ENCODE assay signal across 1 cellular context in the genomic region with DNA sequence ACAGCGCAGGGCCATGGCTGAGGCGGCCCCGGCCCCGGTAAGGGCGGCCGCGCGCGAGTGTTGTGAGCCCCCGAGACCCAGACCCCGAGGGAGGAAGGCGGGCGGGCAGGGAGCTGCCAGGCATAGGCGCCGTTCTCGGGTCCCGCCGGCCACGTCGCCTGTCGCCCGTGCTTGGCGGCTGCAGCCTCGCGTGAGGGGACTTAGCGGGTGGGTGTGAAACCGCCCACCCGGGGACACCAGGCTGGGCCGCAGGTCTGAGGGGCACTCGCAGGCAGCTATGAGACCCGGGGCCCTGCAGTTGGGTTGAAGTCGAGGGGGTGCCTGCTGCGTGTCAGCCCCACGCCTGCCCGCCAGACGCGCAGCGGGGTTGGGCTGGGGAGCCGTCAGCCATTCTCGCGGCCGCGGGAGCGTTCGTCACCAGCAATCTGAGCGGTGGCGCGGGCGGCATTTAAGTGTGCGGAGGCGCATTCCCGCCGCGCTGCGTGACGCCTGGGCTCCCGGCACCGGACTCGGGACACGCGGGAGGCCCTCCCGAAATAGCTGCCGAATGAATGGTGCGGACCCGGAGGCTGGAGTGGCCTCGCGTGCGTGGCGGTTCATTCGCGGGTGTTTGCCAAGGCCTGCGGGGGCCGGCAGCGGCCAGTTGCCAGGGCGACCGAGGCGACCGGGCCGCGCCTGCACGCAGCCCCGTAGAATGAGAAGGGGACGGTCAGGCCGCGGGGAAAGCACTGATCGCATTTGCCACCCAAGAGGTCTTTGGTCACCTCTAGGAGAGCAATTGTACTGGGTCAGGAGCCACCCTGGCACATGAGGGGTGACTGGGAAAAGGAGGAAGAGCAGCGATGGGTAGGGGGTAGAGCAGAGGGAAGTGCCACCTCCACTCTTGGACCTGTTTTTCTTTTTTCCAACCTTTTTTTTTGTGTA.
A peak's percentile ranks its signal among the peaks of the same experiment; 100 is the strongest.
TF ChIP-seq lines count a peak whose summit lies in the region.

No MANE protein-coding gene starts in this region.

TF ChIP-seq in HepG2, 621 proteins besides CTCF, POLR2A, EP300 and RAD21 (continued from another document and continues in another):
- TF ChIP-seq, protein P1, sequence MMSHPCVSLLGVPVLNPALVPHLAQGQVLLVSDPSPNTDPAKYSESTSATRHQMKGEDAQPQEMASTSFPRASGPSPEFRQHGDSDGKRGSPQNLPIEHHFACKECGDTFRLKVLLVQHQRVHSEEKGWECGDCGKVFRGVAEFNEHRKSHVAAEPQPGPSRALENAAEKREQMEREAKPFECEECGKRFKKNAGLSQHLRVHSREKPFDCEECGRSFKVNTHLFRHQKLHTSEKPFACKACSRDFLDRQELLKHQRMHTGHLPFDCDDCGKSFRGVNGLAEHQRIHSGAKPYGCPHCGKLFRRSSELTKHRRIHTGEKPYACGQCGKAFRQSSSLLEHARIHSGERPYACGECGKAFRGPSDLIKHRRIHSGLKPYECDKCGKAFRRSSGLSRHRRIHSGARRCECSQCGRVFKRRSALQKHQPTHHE (CRISPR knock-in tag; IDR thresholded peaks at IDR 0.05; ENCODE audit: borderline replicate concordance): 0 out of 2 replicates have a peak, but pooled peaks have one; percentile 33
- TF ChIP-seq PHB2 (IDR thresholded peaks at IDR 0.05; ENCODE audit: partially characterized antibody) (no peak), RBAK (CRISPR knock-in tag; IDR thresholded peaks at IDR 0.05) (no peak), IKZF1 (IDR thresholded peaks at IDR 0.05) (no peak), ZNF12 (CRISPR knock-in tag; IDR thresholded peaks at IDR 0.05) (no peak), JUN (CRISPR knock-in tag; IDR thresholded peaks at IDR 0.05) (no peak), ZBTB21 (CRISPR knock-in tag; IDR thresholded peaks at IDR 0.05) (no peak), ZNF883 (CRISPR knock-in tag; IDR thresholded peaks at IDR 0.05; ENCODE audit: not compliant biosample characterization) (no peak), NFE2 (CRISPR knock-in tag; IDR thresholded peaks at IDR 0.05) (no peak), GATAD1 (CRISPR knock-in tag; IDR thresholded peaks at IDR 0.05) (no peak), ZNF264 (CRISPR knock-in tag; IDR thresholded peaks at IDR 0.05) (no peak), HMGA1 (CRISPR knock-in tag; conservative IDR thresholded peaks at IDR 0.05) (no peak), ZNF3 (CRISPR knock-in tag; IDR thresholded peaks at IDR 0.05) (no peak)
- TF ChIP-seq, protein P2, sequence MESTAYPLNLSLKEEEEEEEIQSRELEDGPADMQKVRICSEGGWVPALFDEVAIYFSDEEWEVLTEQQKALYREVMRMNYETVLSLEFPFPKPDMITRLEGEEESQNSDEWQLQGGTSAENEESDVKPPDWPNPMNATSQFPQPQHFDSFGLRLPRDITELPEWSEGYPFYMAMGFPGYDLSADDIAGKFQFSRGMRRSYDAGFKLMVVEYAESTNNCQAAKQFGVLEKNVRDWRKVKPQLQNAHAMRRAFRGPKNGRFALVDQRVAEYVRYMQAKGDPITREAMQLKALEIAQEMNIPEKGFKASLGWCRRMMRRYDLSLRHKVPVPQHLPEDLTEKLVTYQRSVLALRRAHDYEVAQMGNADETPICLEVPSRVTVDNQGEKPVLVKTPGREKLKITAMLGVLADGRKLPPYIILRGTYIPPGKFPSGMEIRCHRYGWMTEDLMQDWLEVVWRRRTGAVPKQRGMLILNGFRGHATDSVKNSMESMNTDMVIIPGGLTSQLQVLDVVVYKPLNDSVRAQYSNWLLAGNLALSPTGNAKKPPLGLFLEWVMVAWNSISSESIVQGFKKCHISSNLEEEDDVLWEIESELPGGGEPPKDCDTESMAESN (CRISPR knock-in tag; conservative IDR thresholded peaks at IDR 0.05): peak; percentile 31; the same call in 1 of the 2 replicates
- TF ChIP-seq, protein P3, sequence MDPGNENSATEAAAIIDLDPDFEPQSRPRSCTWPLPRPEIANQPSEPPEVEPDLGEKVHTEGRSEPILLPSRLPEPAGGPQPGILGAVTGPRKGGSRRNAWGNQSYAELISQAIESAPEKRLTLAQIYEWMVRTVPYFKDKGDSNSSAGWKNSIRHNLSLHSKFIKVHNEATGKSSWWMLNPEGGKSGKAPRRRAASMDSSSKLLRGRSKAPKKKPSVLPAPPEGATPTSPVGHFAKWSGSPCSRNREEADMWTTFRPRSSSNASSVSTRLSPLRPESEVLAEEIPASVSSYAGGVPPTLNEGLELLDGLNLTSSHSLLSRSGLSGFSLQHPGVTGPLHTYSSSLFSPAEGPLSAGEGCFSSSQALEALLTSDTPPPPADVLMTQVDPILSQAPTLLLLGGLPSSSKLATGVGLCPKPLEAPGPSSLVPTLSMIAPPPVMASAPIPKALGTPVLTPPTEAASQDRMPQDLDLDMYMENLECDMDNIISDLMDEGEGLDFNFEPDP (CRISPR knock-in tag; conservative IDR thresholded peaks at IDR 0.05): no peak
- TF ChIP-seq, protein P4, sequence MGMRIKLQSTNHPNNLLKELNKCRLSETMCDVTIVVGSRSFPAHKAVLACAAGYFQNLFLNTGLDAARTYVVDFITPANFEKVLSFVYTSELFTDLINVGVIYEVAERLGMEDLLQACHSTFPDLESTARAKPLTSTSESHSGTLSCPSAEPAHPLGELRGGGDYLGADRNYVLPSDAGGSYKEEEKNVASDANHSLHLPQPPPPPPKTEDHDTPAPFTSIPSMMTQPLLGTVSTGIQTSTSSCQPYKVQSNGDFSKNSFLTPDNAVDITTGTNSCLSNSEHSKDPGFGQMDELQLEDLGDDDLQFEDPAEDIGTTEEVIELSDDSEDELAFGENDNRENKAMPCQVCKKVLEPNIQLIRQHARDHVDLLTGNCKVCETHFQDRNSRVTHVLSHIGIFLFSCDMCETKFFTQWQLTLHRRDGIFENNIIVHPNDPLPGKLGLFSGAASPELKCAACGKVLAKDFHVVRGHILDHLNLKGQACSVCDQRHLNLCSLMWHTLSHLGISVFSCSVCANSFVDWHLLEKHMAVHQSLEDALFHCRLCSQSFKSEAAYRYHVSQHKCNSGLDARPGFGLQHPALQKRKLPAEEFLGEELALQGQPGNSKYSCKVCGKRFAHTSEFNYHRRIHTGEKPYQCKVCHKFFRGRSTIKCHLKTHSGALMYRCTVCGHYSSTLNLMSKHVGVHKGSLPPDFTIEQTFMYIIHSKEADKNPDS (CRISPR knock-in tag; IDR thresholded peaks at IDR 0.05): no peak; the same call in 1 of the 2 replicates
- TF ChIP-seq, protein P5, sequence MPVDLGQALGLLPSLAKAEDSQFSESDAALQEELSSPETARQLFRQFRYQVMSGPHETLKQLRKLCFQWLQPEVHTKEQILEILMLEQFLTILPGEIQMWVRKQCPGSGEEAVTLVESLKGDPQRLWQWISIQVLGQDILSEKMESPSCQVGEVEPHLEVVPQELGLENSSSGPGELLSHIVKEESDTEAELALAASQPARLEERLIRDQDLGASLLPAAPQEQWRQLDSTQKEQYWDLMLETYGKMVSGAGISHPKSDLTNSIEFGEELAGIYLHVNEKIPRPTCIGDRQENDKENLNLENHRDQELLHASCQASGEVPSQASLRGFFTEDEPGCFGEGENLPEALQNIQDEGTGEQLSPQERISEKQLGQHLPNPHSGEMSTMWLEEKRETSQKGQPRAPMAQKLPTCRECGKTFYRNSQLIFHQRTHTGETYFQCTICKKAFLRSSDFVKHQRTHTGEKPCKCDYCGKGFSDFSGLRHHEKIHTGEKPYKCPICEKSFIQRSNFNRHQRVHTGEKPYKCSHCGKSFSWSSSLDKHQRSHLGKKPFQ (CRISPR knock-in tag; IDR thresholded peaks at IDR 0.05; ENCODE audit: insufficient replicate concordance): no peak
- TF ChIP-seq, protein P6, sequence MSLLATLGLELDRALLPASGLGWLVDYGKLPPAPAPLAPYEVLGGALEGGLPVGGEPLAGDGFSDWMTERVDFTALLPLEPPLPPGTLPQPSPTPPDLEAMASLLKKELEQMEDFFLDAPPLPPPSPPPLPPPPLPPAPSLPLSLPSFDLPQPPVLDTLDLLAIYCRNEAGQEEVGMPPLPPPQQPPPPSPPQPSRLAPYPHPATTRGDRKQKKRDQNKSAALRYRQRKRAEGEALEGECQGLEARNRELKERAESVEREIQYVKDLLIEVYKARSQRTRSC (CRISPR knock-in tag; IDR thresholded peaks at IDR 0.05; ENCODE audit: low read depth): 0 out of 2 replicates have a peak, but pooled peaks have one; percentile 69
- TF ChIP-seq, protein P7, sequence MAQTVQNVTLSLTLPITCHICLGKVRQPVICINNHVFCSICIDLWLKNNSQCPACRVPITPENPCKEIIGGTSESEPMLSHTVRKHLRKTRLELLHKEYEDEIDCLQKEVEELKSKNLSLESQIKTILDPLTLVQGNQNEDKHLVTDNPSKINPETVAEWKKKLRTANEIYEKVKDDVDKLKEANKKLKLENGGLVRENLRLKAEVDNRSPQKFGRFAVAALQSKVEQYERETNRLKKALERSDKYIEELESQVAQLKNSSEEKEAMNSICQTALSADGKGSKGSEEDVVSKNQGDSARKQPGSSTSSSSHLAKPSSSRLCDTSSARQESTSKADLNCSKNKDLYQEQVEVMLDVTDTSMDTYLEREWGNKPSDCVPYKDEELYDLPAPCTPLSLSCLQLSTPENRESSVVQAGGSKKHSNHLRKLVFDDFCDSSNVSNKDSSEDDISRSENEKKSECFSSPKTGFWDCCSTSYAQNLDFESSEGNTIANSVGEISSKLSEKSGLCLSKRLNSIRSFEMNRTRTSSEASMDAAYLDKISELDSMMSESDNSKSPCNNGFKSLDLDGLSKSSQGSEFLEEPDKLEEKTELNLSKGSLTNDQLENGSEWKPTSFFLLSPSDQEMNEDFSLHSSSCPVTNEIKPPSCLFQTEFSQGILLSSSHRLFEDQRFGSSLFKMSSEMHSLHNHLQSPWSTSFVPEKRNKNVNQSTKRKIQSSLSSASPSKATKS (CRISPR knock-in tag; IDR thresholded peaks at IDR 0.05): no peak; the same call in 1 of the 2 replicates
- TF ChIP-seq, protein P8, sequence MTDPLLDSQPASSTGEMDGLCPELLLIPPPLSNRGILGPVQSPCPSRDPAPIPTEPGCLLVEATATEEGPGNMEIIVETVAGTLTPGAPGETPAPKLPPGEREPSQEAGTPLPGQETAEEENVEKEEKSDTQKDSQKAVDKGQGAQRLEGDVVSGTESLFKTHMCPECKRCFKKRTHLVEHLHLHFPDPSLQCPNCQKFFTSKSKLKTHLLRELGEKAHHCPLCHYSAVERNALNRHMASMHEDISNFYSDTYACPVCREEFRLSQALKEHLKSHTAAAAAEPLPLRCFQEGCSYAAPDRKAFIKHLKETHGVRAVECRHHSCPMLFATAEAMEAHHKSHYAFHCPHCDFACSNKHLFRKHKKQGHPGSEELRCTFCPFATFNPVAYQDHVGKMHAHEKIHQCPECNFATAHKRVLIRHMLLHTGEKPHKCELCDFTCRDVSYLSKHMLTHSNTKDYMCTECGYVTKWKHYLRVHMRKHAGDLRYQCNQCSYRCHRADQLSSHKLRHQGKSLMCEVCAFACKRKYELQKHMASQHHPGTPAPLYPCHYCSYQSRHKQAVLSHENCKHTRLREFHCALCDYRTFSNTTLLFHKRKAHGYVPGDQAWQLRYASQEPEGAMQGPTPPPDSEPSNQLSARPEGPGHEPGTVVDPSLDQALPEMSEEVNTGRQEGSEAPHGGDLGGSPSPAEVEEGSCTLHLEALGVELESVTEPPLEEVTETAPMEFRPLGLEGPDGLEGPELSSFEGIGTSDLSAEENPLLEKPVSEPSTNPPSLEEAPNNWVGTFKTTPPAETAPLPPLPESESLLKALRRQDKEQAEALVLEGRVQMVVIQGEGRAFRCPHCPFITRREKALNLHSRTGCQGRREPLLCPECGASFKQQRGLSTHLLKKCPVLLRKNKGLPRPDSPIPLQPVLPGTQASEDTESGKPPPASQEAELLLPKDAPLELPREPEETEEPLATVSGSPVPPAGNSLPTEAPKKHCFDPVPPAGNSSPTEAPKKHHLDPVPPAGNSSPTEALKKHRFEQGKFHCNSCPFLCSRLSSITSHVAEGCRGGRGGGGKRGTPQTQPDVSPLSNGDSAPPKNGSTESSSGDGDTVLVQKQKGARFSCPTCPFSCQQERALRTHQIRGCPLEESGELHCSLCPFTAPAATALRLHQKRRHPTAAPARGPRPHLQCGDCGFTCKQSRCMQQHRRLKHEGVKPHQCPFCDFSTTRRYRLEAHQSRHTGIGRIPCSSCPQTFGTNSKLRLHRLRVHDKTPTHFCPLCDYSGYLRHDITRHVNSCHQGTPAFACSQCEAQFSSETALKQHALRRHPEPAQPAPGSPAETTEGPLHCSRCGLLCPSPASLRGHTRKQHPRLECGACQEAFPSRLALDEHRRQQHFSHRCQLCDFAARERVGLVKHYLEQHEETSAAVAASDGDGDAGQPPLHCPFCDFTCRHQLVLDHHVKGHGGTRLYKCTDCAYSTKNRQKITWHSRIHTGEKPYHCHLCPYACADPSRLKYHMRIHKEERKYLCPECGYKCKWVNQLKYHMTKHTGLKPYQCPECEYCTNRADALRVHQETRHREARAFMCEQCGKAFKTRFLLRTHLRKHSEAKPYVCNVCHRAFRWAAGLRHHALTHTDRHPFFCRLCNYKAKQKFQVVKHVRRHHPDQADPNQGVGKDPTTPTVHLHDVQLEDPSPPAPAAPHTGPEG (CRISPR knock-in tag; IDR thresholded peaks at IDR 0.05): peak; percentile 56; the same call in 1 of the 2 replicates
- TF ChIP-seq, protein P9, sequence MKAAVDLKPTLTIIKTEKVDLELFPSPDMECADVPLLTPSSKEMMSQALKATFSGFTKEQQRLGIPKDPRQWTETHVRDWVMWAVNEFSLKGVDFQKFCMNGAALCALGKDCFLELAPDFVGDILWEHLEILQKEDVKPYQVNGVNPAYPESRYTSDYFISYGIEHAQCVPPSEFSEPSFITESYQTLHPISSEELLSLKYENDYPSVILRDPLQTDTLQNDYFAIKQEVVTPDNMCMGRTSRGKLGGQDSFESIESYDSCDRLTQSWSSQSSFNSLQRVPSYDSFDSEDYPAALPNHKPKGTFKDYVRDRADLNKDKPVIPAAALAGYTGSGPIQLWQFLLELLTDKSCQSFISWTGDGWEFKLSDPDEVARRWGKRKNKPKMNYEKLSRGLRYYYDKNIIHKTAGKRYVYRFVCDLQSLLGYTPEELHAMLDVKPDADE (CRISPR knock-in tag; IDR thresholded peaks at IDR 0.05): no peak
- TF ChIP-seq, protein P10, sequence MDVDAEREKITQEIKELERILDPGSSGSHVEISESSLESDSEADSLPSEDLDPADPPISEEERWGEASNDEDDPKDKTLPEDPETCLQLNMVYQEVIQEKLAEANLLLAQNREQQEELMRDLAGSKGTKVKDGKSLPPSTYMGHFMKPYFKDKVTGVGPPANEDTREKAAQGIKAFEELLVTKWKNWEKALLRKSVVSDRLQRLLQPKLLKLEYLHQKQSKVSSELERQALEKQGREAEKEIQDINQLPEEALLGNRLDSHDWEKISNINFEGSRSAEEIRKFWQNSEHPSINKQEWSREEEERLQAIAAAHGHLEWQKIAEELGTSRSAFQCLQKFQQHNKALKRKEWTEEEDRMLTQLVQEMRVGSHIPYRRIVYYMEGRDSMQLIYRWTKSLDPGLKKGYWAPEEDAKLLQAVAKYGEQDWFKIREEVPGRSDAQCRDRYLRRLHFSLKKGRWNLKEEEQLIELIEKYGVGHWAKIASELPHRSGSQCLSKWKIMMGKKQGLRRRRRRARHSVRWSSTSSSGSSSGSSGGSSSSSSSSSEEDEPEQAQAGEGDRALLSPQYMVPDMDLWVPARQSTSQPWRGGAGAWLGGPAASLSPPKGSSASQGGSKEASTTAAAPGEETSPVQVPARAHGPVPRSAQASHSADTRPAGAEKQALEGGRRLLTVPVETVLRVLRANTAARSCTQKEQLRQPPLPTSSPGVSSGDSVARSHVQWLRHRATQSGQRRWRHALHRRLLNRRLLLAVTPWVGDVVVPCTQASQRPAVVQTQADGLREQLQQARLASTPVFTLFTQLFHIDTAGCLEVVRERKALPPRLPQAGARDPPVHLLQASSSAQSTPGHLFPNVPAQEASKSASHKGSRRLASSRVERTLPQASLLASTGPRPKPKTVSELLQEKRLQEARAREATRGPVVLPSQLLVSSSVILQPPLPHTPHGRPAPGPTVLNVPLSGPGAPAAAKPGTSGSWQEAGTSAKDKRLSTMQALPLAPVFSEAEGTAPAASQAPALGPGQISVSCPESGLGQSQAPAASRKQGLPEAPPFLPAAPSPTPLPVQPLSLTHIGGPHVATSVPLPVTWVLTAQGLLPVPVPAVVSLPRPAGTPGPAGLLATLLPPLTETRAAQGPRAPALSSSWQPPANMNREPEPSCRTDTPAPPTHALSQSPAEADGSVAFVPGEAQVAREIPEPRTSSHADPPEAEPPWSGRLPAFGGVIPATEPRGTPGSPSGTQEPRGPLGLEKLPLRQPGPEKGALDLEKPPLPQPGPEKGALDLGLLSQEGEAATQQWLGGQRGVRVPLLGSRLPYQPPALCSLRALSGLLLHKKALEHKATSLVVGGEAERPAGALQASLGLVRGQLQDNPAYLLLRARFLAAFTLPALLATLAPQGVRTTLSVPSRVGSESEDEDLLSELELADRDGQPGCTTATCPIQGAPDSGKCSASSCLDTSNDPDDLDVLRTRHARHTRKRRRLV (CRISPR knock-in tag; IDR thresholded peaks at IDR 0.05): no peak
